Comparison of ENCODE assay signal across 8 cellular contexts in genomic region chr11:129750343-129751292, GRCh38.
A peak's percentile ranks its signal among the peaks of the same experiment; 100 is the strongest.
DNase-seq lines count a peak whose midpoint lies in the region; ATAC-seq and TF ChIP-seq lines count a peak whose summit lies in the region.

No MANE protein-coding gene starts in this region.

- no peak overlapping the region for H3K27ac Mint-ChIP-seq in activated naive CD8-positive, alpha-beta T cell treated with anti-CD3 and anti-CD28 coated beads, Interleukin-2, amount 50 U/mL, for 24 hours

- peaks cover 4% of the 10 kb centered on the region for H3K27me3 Mint-ChIP-seq in activated naive CD8-positive, alpha-beta T cell treated with anti-CD3 and anti-CD28 coated beads, Interleukin-2, amount 50 U/mL, for 24 hours

- H3K4me3 ChIP-seq in HAP-1 (no peak overlapping the region), MG63 (no peak overlapping the region), left ventricle myocardium inferior (peak overlapping the region; percentile 47)

- H3K9me3 Mint-ChIP-seq in activated naive CD8-positive, alpha-beta T cell treated with anti-CD3 and anti-CD28 coated beads, Interleukin-2, amount 50 U/mL, for 24 hours: no peaks in the 10 kb centered on the region

- no peaks in the 10 kb centered on the region for H3K36me3 Mint-ChIP-seq in activated naive CD8-positive, alpha-beta T cell treated with anti-CD3 and anti-CD28 coated beads, Interleukin-2, amount 50 U/mL, for 24 hours (ENCODE audit: low read depth)

- no peaks in the 10 kb centered on the region for H3K4me1 Mint-ChIP-seq in activated naive CD8-positive, alpha-beta T cell treated with anti-CD3 and anti-CD28 coated beads, Interleukin-2, amount 50 U/mL, for 24 hours

- DNase-seq in GM10248 (ENCODE audit: extremely low spot score): peak; percentile 72
- peak; percentile 59 to 83 for DNase-seq in HAP-1 (ENCODE audit: low spot score in 2 of 2)
- peak; percentile 50 for DNase-seq in MG63
- DNase-seq in SW480 (ENCODE audit: low spot score): peak; percentile 68
- peak; percentile 81 for DNase-seq in activated naive CD8-positive, alpha-beta T cell treated with anti-CD3 and anti-CD28 coated beads, Interleukin-2, amount 50 U/mL, for 24 hours
- peak; percentile 62 for DNase-seq in left ventricle myocardium inferior
- DNase-seq in pulmonary artery endothelial cell (ENCODE audit: low read depth, low spot score): peak; percentile 8
- DNase-seq in cortex of kidney (lab: John Stamatoyannopoulos, UW): no peak

- no peak overlapping the region for H3K4me3 Mint-ChIP-seq in activated naive CD8-positive, alpha-beta T cell treated with anti-CD3 and anti-CD28 coated beads, Interleukin-2, amount 50 U/mL, for 24 hours

- POLR2A ChIA-PET in GM10248 (lab: Yijun Ruan, JAX): no interaction called here

- H3K9me3 ChIP-seq in HAP-1 (no peaks in the 10 kb centered on the region), MG63 (0 out of 2 replicates have a peak, but pooled peaks cover 2% of the 10 kb centered on the region), left ventricle myocardium inferior (replicated peaks) (peaks cover 5% of the 10 kb centered on the region)

- in situ Hi-C loops in HAP-1 (cut with MboI; ENCODE audit: low sequenced_read_pairs): loop anchor here (25.0 kb wide), 1 partner anchor 863 kb away; the partner anchor contains the start of gene KCNJ5

- intact Hi-C loops in left ventricle myocardium inferior (cut with micrococcal nuclease): no loop called here

- CTCF ChIA-PET in GM10248 (lab: Yijun Ruan, JAX): interaction anchor here (0.6 to 6.1 kb wide), 25 partner anchors 9 to 644 kb away, joined by 3 to 53 read pairs (median 4); partner anchors contain the start of gene BARX2

- H3K27me3 ChIP-seq in HAP-1 (ENCODE audit: low read depth) (no peaks in the 10 kb centered on the region), MG63 (peaks cover 2% of the 10 kb centered on the region; the same call in 1 of the 2 replicates), left ventricle myocardium inferior (ENCODE audit: low read depth) (peaks cover 63% of the 10 kb centered on the region)

- no peaks in the 10 kb centered on the region for H3K36me3 ChIP-seq in HAP-1 (replicated peaks)
- no peaks in the 10 kb centered on the region for H3K36me3 ChIP-seq in MG63
- no peaks in the 10 kb centered on the region for H3K36me3 ChIP-seq in left ventricle myocardium inferior

- H3K4me1 ChIP-seq in HAP-1 (no peaks in the 10 kb centered on the region; the same call in 1 of the 2 replicates), left ventricle myocardium inferior (peaks cover 4% of the 10 kb centered on the region)

- TF ChIP-seq CTCF in GM10248 (IDR thresholded peaks at IDR 0.05; ENCODE audit: control extremely low read depth, extremely low read depth, low read depth, missing control alignments) (peak; percentile 100), left ventricle myocardium inferior (IDR thresholded peaks at IDR 0.05; ENCODE audit: borderline replicate concordance) (peak; percentile 100)

- peak; percentile 82 for ATAC-seq in activated naive CD8-positive, alpha-beta T cell treated with anti-CD3 and anti-CD28 coated beads, Interleukin-2, amount 50 U/mL, for 24 hours

- H3K27ac ChIP-seq in left ventricle myocardium inferior (replicated peaks): no peak overlapping the region
